ENCODE assay signal across 1 cellular context in genomic region chr4:10119263-10119662, GRCh38.
TF ChIP-seq lines count a peak whose summit lies in the region.

No MANE protein-coding gene starts in this region.

TF ChIP-seq in K562, 482 proteins besides CTCF, POLR2A, EP300 and RAD21 (continued from another document):
- TF ChIP-seq NELFE (IDR thresholded peaks at IDR 0.05; ENCODE audit: insufficient read depth, insufficient read length) (no peak), ILK (tag; IDR thresholded peaks at IDR 0.05; ENCODE audit: borderline replicate concordance, low read depth) (no peak), TOE1 (IDR thresholded peaks at IDR 0.05; ENCODE audit: borderline replicate concordance) (no peak), TOE1 (CRISPR knock-in tag; IDR thresholded peaks at IDR 0.05; ENCODE audit: borderline replicate concordance, low read depth) (no peak), CLOCK (CRISPR knock-in tag; IDR thresholded peaks at IDR 0.05; ENCODE audit: borderline replicate concordance) (no peak), PRPF4 (IDR thresholded peaks at IDR 0.05; ENCODE audit: insufficient read depth, low read depth, low read length, poor library complexity, severe bottlenecking) (no peak), RBBP5 (IDR thresholded peaks at IDR 0.05; ENCODE audit: borderline replicate concordance, insufficient read depth, low read length, poor library complexity, severe bottlenecking) (no peak), SMAD2 (IDR thresholded peaks at IDR 0.05; ENCODE audit: low read depth, low read length) (no peak), RBFOX2 (IDR thresholded peaks at IDR 0.05; ENCODE audit: low read depth, low read length) (no peak)
